In genomic region chr17:81991684-81992513, GRCh38 we compare ENCODE assay signal across 8 cellular contexts. TPM values are rescaled to one million over a fixed set of nuclear protein-coding genes. Genes with fewer than 3 reads are reported as not detected.
DNase-seq lines count a peak whose midpoint lies in the region; ATAC-seq, FAIRE-seq and TF ChIP-seq lines count a peak whose summit lies in the region.

No MANE protein-coding gene starts in this region.

- peak; percentile 87 for DNase-seq in GM03348 (ENCODE audit: low spot score)
- DNase-seq in SK-N-DZ (ENCODE audit: low spot score): peak; percentile 76
- DNase-seq in foreskin keratinocyte: peak; percentile 41 to 66
- peak; percentile 87 to 96 (median 90) for DNase-seq in pancreas
- no peak for DNase-seq in stimulated activated CD4-positive, alpha-beta T cell treated with anti-CD3 and anti-CD28 coated beads, Interleukin-2, amount 100 ng/mL, for 24 hours
- DNase-seq in activated T-helper 1 cell treated with anti-CD3 and anti-CD28 coated beads, Interleukin-12 subunit alpha, Interleukin-12 subunit beta, Interleukin-2, Interleukin-4 antibody, amounts not matched to agents 30 ng/mL and 10 ng/mL and 1 ng/mL, durations not matched to agents 14 hours and 24 hours and 36 hours (ENCODE audit: low spot score): no peak

- ATAC-seq in foreskin keratinocyte (peak; percentile 69), pancreas (peak; percentile 85 to 91 (median 90)), GM18868 (IDR thresholded peaks at IDR 0.05; ENCODE audit: unreplicated experiment) (no peak), HG02798 (IDR thresholded peaks at IDR 0.05; ENCODE audit: poor library complexity, unreplicated experiment) (no peak)

- H3K27ac ChIP-seq in foreskin keratinocyte: no peak overlapping the region
- peak overlapping the region; percentile 49 to 79 (median 72) for H3K27ac ChIP-seq in pancreas

- no peak for FAIRE-seq in pancreas (lab: Jason Lieb, UNC)

- TF ChIP-seq CTCF in foreskin keratinocyte (conservative IDR thresholded peaks at IDR 0.05): peak; percentile 25
- no peak for TF ChIP-seq CTCF in pancreas (IDR thresholded peaks at IDR 0.05)

- H3K36me3 Mint-ChIP-seq in activated T-helper 1 cell treated with anti-CD3 and anti-CD28 coated beads, Interleukin-12 subunit alpha, Interleukin-12 subunit beta, Interleukin-2, Interleukin-4 antibody, amounts not matched to agents 30 ng/mL and 10 ng/mL and 1 ng/mL, durations not matched to agents 14 hours and 24 hours and 36 hours (ENCODE audit: low read depth): no peaks in the 10 kb centered on the region

- WGBS in pancreas, 2 donors: 20 to 21% methylated on average over 40 to 41 of the region's 41 CpGs

- H3K27me3 Mint-ChIP-seq in activated T-helper 1 cell treated with anti-CD3 and anti-CD28 coated beads, Interleukin-12 subunit alpha, Interleukin-12 subunit beta, Interleukin-2, Interleukin-4 antibody, amounts not matched to agents 30 ng/mL and 10 ng/mL and 1 ng/mL, durations not matched to agents 14 hours and 24 hours and 36 hours (ENCODE audit: insufficient read depth): no peaks in the 10 kb centered on the region

- H3K36me3 ChIP-seq in pancreas: no peaks in the 10 kb centered on the region

- no peak overlapping the region for H3K4me3 Mint-ChIP-seq in activated T-helper 1 cell treated with anti-CD3 and anti-CD28 coated beads, Interleukin-12 subunit alpha, Interleukin-12 subunit beta, Interleukin-2, Interleukin-4 antibody, amounts not matched to agents 30 ng/mL and 10 ng/mL and 1 ng/mL, durations not matched to agents 14 hours and 24 hours and 36 hours

- H3K4me1 ChIP-seq in foreskin keratinocyte (no peaks in the 10 kb centered on the region), pancreas (peaks cover 15 to 20% (median 17%) of the 10 kb centered on the region in 3 donors)

- H3K9me3 ChIP-seq in pancreas: no peaks in the 10 kb centered on the region

- H3K9me3 Mint-ChIP-seq in activated T-helper 1 cell treated with anti-CD3 and anti-CD28 coated beads, Interleukin-12 subunit alpha, Interleukin-12 subunit beta, Interleukin-2, Interleukin-4 antibody, amounts not matched to agents 30 ng/mL and 10 ng/mL and 1 ng/mL, durations not matched to agents 14 hours and 24 hours and 36 hours: no peaks in the 10 kb centered on the region

- no peak overlapping the region for H3K27ac Mint-ChIP-seq in activated T-helper 1 cell treated with anti-CD3 and anti-CD28 coated beads, Interleukin-12 subunit alpha, Interleukin-12 subunit beta, Interleukin-2, Interleukin-4 antibody, amounts not matched to agents 30 ng/mL and 10 ng/mL and 1 ng/mL, durations not matched to agents 14 hours and 24 hours and 36 hours

- peak overlapping the region in 2 of 4 donors; percentile 13 to 26 for H3K4me3 ChIP-seq in pancreas

- H3K27me3 ChIP-seq in foreskin keratinocyte (no peaks in the 10 kb centered on the region), pancreas (no peaks in the 10 kb centered on the region)

- H3K4me1 Mint-ChIP-seq in activated T-helper 1 cell treated with anti-CD3 and anti-CD28 coated beads, Interleukin-12 subunit alpha, Interleukin-12 subunit beta, Interleukin-2, Interleukin-4 antibody, amounts not matched to agents 30 ng/mL and 10 ng/mL and 1 ng/mL, durations not matched to agents 14 hours and 24 hours and 36 hours (ENCODE audit: low read depth): no peaks in the 10 kb centered on the region

- intact Hi-C loops in pancreas (cut with DNase I): no loop called here
- intact Hi-C loops in activated T-helper 1 cell treated with anti-CD3 and anti-CD28 coated beads, Interleukin-12 subunit alpha, Interleukin-12 subunit beta, Interleukin-2, Interleukin-4 antibody, amounts not matched to agents 30 ng/mL and 10 ng/mL and 1 ng/mL, durations not matched to agents 14 hours and 24 hours and 36 hours (cut with micrococcal nuclease): no loop called here

RNA-seq across cellular contexts. Expression of gene ASPSCR1, which starts 14.5 kb away (rescaled TPM):
- 52.3 and 68.3 TPM in 2 replicates for polyA plus RNA-seq in SK-N-DZ (2014; cell fraction: cytosol; rRNA removed)
- polyA plus RNA-seq in SK-N-DZ (2014; cell fraction: nucleus; rRNA removed): 173 and 174 TPM in 2 replicates
- total RNA-seq in foreskin keratinocyte: 16.7 and 20.2 TPM in 2 replicates
- polyA plus RNA-seq in foreskin keratinocyte: 16.6 and 21.5 TPM in 2 replicates
- 10 to 100 TPM; 12.2 to 25.7 (median 16.2) TPM for total RNA-seq in pancreas
- polyA plus RNA-seq in pancreas: 10 to 100 TPM; 70.8 to 78.8 TPM
- 32.2 and 33.8 TPM in 2 replicates for total RNA-seq in activated T-helper 1 cell treated with anti-CD3 and anti-CD28 coated beads, Interleukin-12 subunit alpha, Interleukin-12 subunit beta, Interleukin-2, Interleukin-4 antibody, amounts not matched to agents 30 ng/mL and 10 ng/mL and 1 ng/mL, durations not matched to agents 14 hours and 24 hours and 36 hours

RNA-seq across cellular contexts. Expression of gene CENPX, which starts 30.8 kb away (rescaled TPM):
- 355 and 371 TPM in 2 replicates for polyA plus RNA-seq in SK-N-DZ (2014; cell fraction: cytosol; rRNA removed)
- polyA plus RNA-seq in SK-N-DZ (2014; cell fraction: nucleus; rRNA removed): 411 and 471 TPM in 2 replicates
- total RNA-seq in foreskin keratinocyte: 87.1 and 87.4 TPM in 2 replicates
- 135 and 144 TPM in 2 replicates for polyA plus RNA-seq in foreskin keratinocyte
- 10 to 100 TPM; 14.0 to 28.6 (median 16.4) TPM for total RNA-seq in pancreas
- polyA plus RNA-seq in pancreas: 10 to 100 TPM; 43.6 to 62.4 TPM
- total RNA-seq in activated T-helper 1 cell treated with anti-CD3 and anti-CD28 coated beads, Interleukin-12 subunit alpha, Interleukin-12 subunit beta, Interleukin-2, Interleukin-4 antibody, amounts not matched to agents 30 ng/mL and 10 ng/mL and 1 ng/mL, durations not matched to agents 14 hours and 24 hours and 36 hours: 109 and 120 TPM in 2 replicates

RNA-seq across cellular contexts. Expression of gene NOTUM, which starts 30.9 kb away (rescaled TPM):
- 31.5 and 45.1 TPM in 2 replicates for polyA plus RNA-seq in SK-N-DZ (2014; cell fraction: cytosol; rRNA removed)
- 30.7 and 41.5 TPM in 2 replicates for polyA plus RNA-seq in SK-N-DZ (2014; cell fraction: nucleus; rRNA removed)
- not detected in 2 replicates for total RNA-seq in foreskin keratinocyte
- polyA plus RNA-seq in foreskin keratinocyte: not detected in 2 replicates
- under 1 TPM in 5 of 6 donors, not detected in 1; 0.14 to 0.44 (median 0.16) TPM for total RNA-seq in pancreas
- polyA plus RNA-seq in pancreas: under 1 TPM; 0.21 to 0.27 TPM
- 1.5 and 2.4 TPM in 2 replicates for total RNA-seq in activated T-helper 1 cell treated with anti-CD3 and anti-CD28 coated beads, Interleukin-12 subunit alpha, Interleukin-12 subunit beta, Interleukin-2, Interleukin-4 antibody, amounts not matched to agents 30 ng/mL and 10 ng/mL and 1 ng/mL, durations not matched to agents 14 hours and 24 hours and 36 hours

RNA-seq across cellular contexts. Expression of gene LRRC45, which starts 31.2 kb away (rescaled TPM):
- polyA plus RNA-seq in SK-N-DZ (2014; cell fraction: cytosol; rRNA removed): 35.1 and 52.1 TPM in 2 replicates
- polyA plus RNA-seq in SK-N-DZ (2014; cell fraction: nucleus; rRNA removed): 551 and 631 TPM in 2 replicates
- total RNA-seq in foreskin keratinocyte (15.9 and 16.2 TPM in 2 replicates), pancreas (1 to 10 TPM; 5.3 to 9.9 (median 6.2) TPM)
- polyA plus RNA-seq in foreskin keratinocyte (12.7 and 12.8 TPM in 2 replicates), pancreas (10 to 100 TPM; 20.0 to 21.6 TPM)
- 37.6 and 37.8 TPM in 2 replicates for total RNA-seq in activated T-helper 1 cell treated with anti-CD3 and anti-CD28 coated beads, Interleukin-12 subunit alpha, Interleukin-12 subunit beta, Interleukin-2, Interleukin-4 antibody, amounts not matched to agents 30 ng/mL and 10 ng/mL and 1 ng/mL, durations not matched to agents 14 hours and 24 hours and 36 hours

RNA-seq across cellular contexts. Expression of gene RAC3, which starts 39.6 kb away (rescaled TPM):
- polyA plus RNA-seq in SK-N-DZ (2014; cell fraction: cytosol; rRNA removed): 207 and 236 TPM in 2 replicates
- 474 and 522 TPM in 2 replicates for polyA plus RNA-seq in SK-N-DZ (2014; cell fraction: nucleus; rRNA removed)
- total RNA-seq in foreskin keratinocyte: 27.5 and 30.2 TPM in 2 replicates
- 43.9 and 46.1 TPM in 2 replicates for polyA plus RNA-seq in foreskin keratinocyte
- total RNA-seq in pancreas: 1 to 10 TPM in 5 of 6 donors, under 1 TPM in 1; 0.97 to 3.3 (median 1.9) TPM
- 10 to 100 TPM in 1 of 2 donors, 1 to 10 TPM in 1; 6.0 to 12.6 TPM for polyA plus RNA-seq in pancreas
- 7.6 and 9.4 TPM in 2 replicates for total RNA-seq in activated T-helper 1 cell treated with anti-CD3 and anti-CD28 coated beads, Interleukin-12 subunit alpha, Interleukin-12 subunit beta, Interleukin-2, Interleukin-4 antibody, amounts not matched to agents 30 ng/mL and 10 ng/mL and 1 ng/mL, durations not matched to agents 14 hours and 24 hours and 36 hours

Comparison
In these comparisons a context has a peak if more than half of its experiments do, and no peak if none do; other contexts are left out.
1. DNase-seq: peak in GM03348 (single experiment), SK-N-DZ (single experiment), foreskin keratinocyte (2 of 2) and pancreas (6 of 6); none in stimulated activated CD4-positive, alpha-beta T cell treated with anti-CD3 and anti-CD28 coated beads, Interleukin-2, amount 100 ng/mL, for 24 hours (0 of 2) and activated T-helper 1 cell treated with anti-CD3 and anti-CD28 coated beads, Interleukin-12 subunit alpha, Interleukin-12 subunit beta, Interleukin-2, Interleukin-4 antibody, amounts not matched to agents 30 ng/mL and 10 ng/mL and 1 ng/mL, durations not matched to agents 14 hours and 24 hours and 36 hours (single experiment).
2. ATAC-seq: peak in foreskin keratinocyte (single experiment) and pancreas (4 of 4); none in GM18868 (single experiment) and HG02798 (single experiment).